ENCODE assay signal across 1 cellular context in genomic region chr17:72639711-72640110, GRCh38.
TF ChIP-seq lines count a peak whose summit lies in the region.

No MANE protein-coding gene starts in this region.

TF ChIP-seq in GM23338, 12 proteins besides CTCF, POLR2A, EP300 and RAD21 (continued from another document):
- TF ChIP-seq ZNF462 (CRISPR knock-in tag; IDR thresholded peaks at IDR 0.05), result no peak
- TF ChIP-seq JUNB (IDR thresholded peaks at IDR 0.05; ENCODE audit: unreplicated experiment), result no peak
- no peak for TF ChIP-seq EZH2 (IDR thresholded peaks at IDR 0.05; ENCODE audit: low read depth, unreplicated experiment)
